Comparison of ENCODE assay signal across 13 cellular contexts in genomic region chr12:116535241-116535640, GRCh38. TPM values are rescaled to one million over a fixed set of nuclear protein-coding genes. Genes with fewer than 3 reads are reported as not detected.
DNase-seq lines count a peak whose midpoint lies in the region; ATAC-seq and TF ChIP-seq lines count a peak whose summit lies in the region.
"Had no signal": no experiment of that assay in that cellular context is flagged by ENCODE, and none has a peak within 500 bp of the region (broad histone marks: within the 10 kb centered on the region; RNA-seq: fewer than 3 reads in every experiment).

No MANE protein-coding gene starts in this region.

- WGBS in hepatocyte (ENCODE audit: low lambda C conversion rate, missing lambda C conversion rate) = 49% methylated on average over 5 of the region's 5 CpGs

- no peaks in the 10 kb centered on the region for H3K79me2 ChIP-seq in GM23338 (replicated peaks; ENCODE audit: insufficient read depth)
- no peaks in the 10 kb centered on the region for H3K79me2 ChIP-seq in hepatocyte

- H3F3A ChIP-seq in GM23338 (replicated peaks; ENCODE audit: low read depth) = 0 out of 2 replicates have a peak, but pooled peaks cover 7% of the 10 kb centered on the region

- H3K27ac ChIP-seq in GM23338 (ENCODE audit: low read depth) = no peak overlapping the region
- no peak overlapping the region for H3K27ac ChIP-seq in hepatocyte
- H3K27ac ChIP-seq in rectal smooth muscle tissue (ENCODE audit: low read depth, low read length) = peak overlapping the region; percentile 83

- H3K9ac ChIP-seq in rectal smooth muscle tissue (ENCODE audit: low read length) = no peak overlapping the region

- DNase-seq in GM23338 (ENCODE audit: low spot score) (no peak), WTC11 (ENCODE audit: low spot score) (no peak), hepatocyte (ENCODE audit: low spot score) (no peak), SKM-1 (lab: John Stamatoyannopoulos, UW; ENCODE audit: unreplicated experiment) (no peak), SK-N-DZ (ENCODE audit: low spot score) (no peak)
- DNase-seq: activated CD4-positive, alpha-beta T cell treated with anti-CD3 and anti-CD28 coated beads for 36 hours; AML-193; KBM-7; NCI-H1048; RPMI8226; stimulated activated naive CD8-positive, alpha-beta T cell treated with anti-CD3 and anti-CD28 coated beads, Interleukin-15, Interleukin-2, amounts not matched to agents 100 U/mL and 50 U/mL, for 24 hours had no signal

- no peaks in the 10 kb centered on the region for H3K36me3 ChIP-seq in GM23338 (ENCODE audit: insufficient read depth)
- H3K36me3 ChIP-seq in hepatocyte (replicated peaks; ENCODE audit: insufficient read depth, low read depth) = no peaks in the 10 kb centered on the region
- H3K36me3 ChIP-seq in rectal smooth muscle tissue (ENCODE audit: control insufficient read depth, insufficient read depth, low read length) = no peaks in the 10 kb centered on the region

- ATAC-seq in GM23338 = no peak
- ATAC-seq in WTC11 = no peak
- ATAC-seq in HG03196 (IDR thresholded peaks at IDR 0.05; ENCODE audit: unreplicated experiment) = no peak
- ATAC-seq: activated CD4-positive, alpha-beta T cell treated with anti-CD3 and anti-CD28 coated beads for 36 hours; stimulated activated naive CD8-positive, alpha-beta T cell treated with anti-CD3 and anti-CD28 coated beads, Interleukin-15, Interleukin-2, amounts not matched to agents 100 U/mL and 50 U/mL, for 24 hours had no signal

- H3K9me3 ChIP-seq in hepatocyte (ENCODE audit: low read depth) = no peaks in the 10 kb centered on the region

- H3K36me3 Mint-ChIP-seq in GM23338 (ENCODE audit: low read depth) = no peaks in the 10 kb centered on the region; the same call in 2 of the 3 replicates
- H3K36me3 Mint-ChIP-seq in WTC11 = no peaks in the 10 kb centered on the region

- H3K4me1 ChIP-seq in GM23338 (ENCODE audit: insufficient read depth) = peaks cover 21% of the 10 kb centered on the region
- H3K4me1 ChIP-seq in hepatocyte (ENCODE audit: insufficient read depth) = peaks cover 20% of the 10 kb centered on the region
- peaks cover 17% of the 10 kb centered on the region for H3K4me1 ChIP-seq in rectal smooth muscle tissue (ENCODE audit: control insufficient read depth, insufficient read depth, low read length)

- H3K27me3 ChIP-seq in GM23338 (ENCODE audit: insufficient read depth) (no peaks in the 10 kb centered on the region), hepatocyte (no peaks in the 10 kb centered on the region), rectal smooth muscle tissue (ENCODE audit: control insufficient read depth, insufficient read depth, low read length) (no peaks in the 10 kb centered on the region)

- CTCF ChIA-PET in WTC11 (lab: Charles Lee) = interaction anchor here (0.6 to 1.5 kb wide), 5 partner anchors 44 to 730 kb away, joined by 3 to 5 read pairs (median 4); no protein-coding TSS in a partner anchor

- H3K4me3 ChIP-seq in GM23338 = peak overlapping the region; percentile 90; the same call in 1 of the 2 replicates
- H3K4me3 ChIP-seq in hepatocyte = no peak overlapping the region
- no peak overlapping the region for H3K4me3 ChIP-seq in rectal smooth muscle tissue (ENCODE audit: low read length)

- H3K4me3 Mint-ChIP-seq in GM23338 (peak overlapping the region; percentile 71), WTC11 (peak overlapping the region; percentile 88)

- H3K9me2 ChIP-seq in GM23338 (ENCODE audit: insufficient read depth) = 0 out of 2 replicates have a peak, but pooled peaks cover 3% of the 10 kb centered on the region
- no peaks in the 10 kb centered on the region for H3K9me2 ChIP-seq in hepatocyte (replicated peaks; ENCODE audit: insufficient read depth)

- H3K27ac Mint-ChIP-seq in GM23338 = no peak overlapping the region
- H3K27ac Mint-ChIP-seq in WTC11 = no peak overlapping the region

- H3K9me3 Mint-ChIP-seq in GM23338 = no peaks in the 10 kb centered on the region
- no peaks in the 10 kb centered on the region for H3K9me3 Mint-ChIP-seq in WTC11

- H3K27me3 Mint-ChIP-seq in GM23338 (ENCODE audit: insufficient read depth, low read depth, poor library complexity) (peaks cover 15% of the 10 kb centered on the region), WTC11 (ENCODE audit: low read depth) (0 out of 2 replicates have a peak, but pooled peaks cover 3% of the 10 kb centered on the region)
- H3K27me3 Mint-ChIP-seq: activated CD4-positive, alpha-beta T cell treated with anti-CD3 and anti-CD28 coated beads for 36 hours had no signal

- H2AFZ ChIP-seq in GM23338 = no peak overlapping the region
- H2AFZ ChIP-seq in hepatocyte = no peak overlapping the region

- H3K4me2 ChIP-seq in GM23338 (peak overlapping the region; percentile 94), hepatocyte (peak overlapping the region; percentile 90)

- POLR2A ChIA-PET in WTC11 (lab: Charles Lee) = interaction anchor here (0.6 to 0.8 kb wide), 2 partner anchors 108 to 154 kb away, joined by 3 to 6 read pairs; no protein-coding TSS in a partner anchor

- H3K4me1 Mint-ChIP-seq in GM23338 (peaks cover 42% of the 10 kb centered on the region), WTC11 (peaks cover 57% of the 10 kb centered on the region)

- no peaks in the 10 kb centered on the region for H4K20me1 ChIP-seq in GM23338 (replicated peaks; ENCODE audit: insufficient read depth)
- no peaks in the 10 kb centered on the region for H4K20me1 ChIP-seq in hepatocyte (ENCODE audit: insufficient read depth, poor library complexity, severe bottlenecking)

- TF ChIP-seq CTCF in GM23338 (conservative IDR thresholded peaks at IDR 0.05; ENCODE audit: low read depth in 2 of 2) = no peak
- no peak for TF ChIP-seq CTCF in WTC11 (IDR thresholded peaks at IDR 0.05)
- TF ChIP-seq CTCF in hepatocyte (IDR thresholded peaks at IDR 0.05; ENCODE audit: poor library complexity) = no peak

TF ChIP-seq in GM23338, 12 proteins besides CTCF, POLR2A, EP300 and RAD21:
- TF ChIP-seq ZNF331 (CRISPR knock-in tag; IDR thresholded peaks at IDR 0.05; ENCODE audit: low read depth) = no peak

TF ChIP-seq in WTC11, 78 proteins besides CTCF, POLR2A, EP300 and RAD21 (continues in another document):
- TF ChIP-seq ZNF532 (CRISPR knock-in tag; IDR thresholded peaks at IDR 0.05; ENCODE audit: borderline replicate concordance) = no peak
- TF ChIP-seq ERG (CRISPR knock-in tag; IDR thresholded peaks at IDR 0.05) = no peak
- TF ChIP-seq JAZF1 (CRISPR knock-in tag; IDR thresholded peaks at IDR 0.05) = no peak
- TF ChIP-seq ZNF121 (CRISPR knock-in tag; IDR thresholded peaks at IDR 0.05) = no peak
- TF ChIP-seq MYBL2 (CRISPR knock-in tag; IDR thresholded peaks at IDR 0.05) = no peak
- TF ChIP-seq, protein P1, sequence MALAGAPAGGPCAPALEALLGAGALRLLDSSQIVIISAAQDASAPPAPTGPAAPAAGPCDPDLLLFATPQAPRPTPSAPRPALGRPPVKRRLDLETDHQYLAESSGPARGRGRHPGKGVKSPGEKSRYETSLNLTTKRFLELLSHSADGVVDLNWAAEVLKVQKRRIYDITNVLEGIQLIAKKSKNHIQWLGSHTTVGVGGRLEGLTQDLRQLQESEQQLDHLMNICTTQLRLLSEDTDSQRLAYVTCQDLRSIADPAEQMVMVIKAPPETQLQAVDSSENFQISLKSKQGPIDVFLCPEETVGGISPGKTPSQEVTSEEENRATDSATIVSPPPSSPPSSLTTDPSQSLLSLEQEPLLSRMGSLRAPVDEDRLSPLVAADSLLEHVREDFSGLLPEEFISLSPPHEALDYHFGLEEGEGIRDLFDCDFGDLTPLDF (CRISPR knock-in tag; IDR thresholded peaks at IDR 0.05) = no peak

RNA-seq across cellular contexts. Expression of gene MAP1LC3B2, which starts 23.9 kb away (rescaled TPM):
- total RNA-seq in GM23338 (2014; rRNA removed; shearing (Covaris generic)) = 0.54 and 1.3 TPM in 2 replicates
- polyA plus RNA-seq in GM23338 (2016; fragmentation: Nextera tagmentation; extraction: Ambion mirVana) (6.7 and 9.4 TPM in 2 replicates), hepatocyte (3.3 and 5.3 TPM in 2 replicates)
- total RNA-seq in WTC11 (2021) (2.2 to 3.0 TPM (median 2.5 TPM) in 3 replicates), hepatocyte (0.60 TPM in 1 of 2 replicates, not detected in the other)
- polyA plus RNA-seq in SK-N-DZ (2014; cell fraction: cytosol; rRNA removed) = not detected in 2 replicates
- not detected in 2 replicates for polyA plus RNA-seq in SK-N-DZ (2014; cell fraction: nucleus; rRNA removed)
